ENCODE assay signal across 14 cellular contexts in genomic region chr7:21412953-21413352, GRCh38. TPM values are rescaled to one million over a fixed set of nuclear protein-coding genes. Genes with fewer than 3 reads are reported as not detected.
DNase-seq lines count a peak whose midpoint lies in the region; ATAC-seq, FAIRE-seq and TF ChIP-seq lines count a peak whose summit lies in the region.
"Had no signal": no experiment of that assay in that cellular context is flagged by ENCODE, and none has a peak within 500 bp of the region (broad histone marks: within the 10 kb centered on the region; RNA-seq: fewer than 3 reads in every experiment).

No MANE protein-coding gene starts in this region.

- peaks cover 56% of the 10 kb centered on the region for H3K4me1 Mint-ChIP-seq in T-helper 1 cell treated with Interleukin-12 subunit alpha and Interleukin-12 subunit beta and Interleukin-4 antibody, amounts not matched to agents 30 μg/mL and 1 μg/mL, for 36 hours (ENCODE audit: low read depth)
- peaks cover 30% of the 10 kb centered on the region for H3K4me1 Mint-ChIP-seq in neural progenitor cell

- H3K4me3 Mint-ChIP-seq in T-helper 1 cell treated with Interleukin-12 subunit alpha and Interleukin-12 subunit beta and Interleukin-4 antibody, amounts not matched to agents 30 μg/mL and 1 μg/mL, for 36 hours = peak overlapping the region; percentile 63
- no peak overlapping the region for H3K4me3 Mint-ChIP-seq in neural progenitor cell
- H3K4me3 Mint-ChIP-seq: activated naive CD4-positive, alpha-beta T cell treated with anti-CD3 and anti-CD28 coated beads for 36 hours had no signal

- no peak for FAIRE-seq in GM12878 (lab: Jason Lieb, UNC)

- CTCF ChIA-PET in GM12878 (lab: Yijun Ruan, JAX) = interaction anchor here (0.6 to 3.1 kb wide), 10 partner anchors 13 to 184 kb away, joined by 3 to 15 read pairs (median 4); no protein-coding TSS in a partner anchor

- H3K4me2 ChIP-seq in GM12878 (ENCODE audit: control insufficient read depth, insufficient read depth) (no peak overlapping the region), neural progenitor cell (no peak overlapping the region)

- H3K79me2 ChIP-seq in GM12878 (ENCODE audit: control insufficient read depth, insufficient read depth, low read length) (no peaks in the 10 kb centered on the region), neural progenitor cell (ENCODE audit: low read depth) (no peaks in the 10 kb centered on the region)

- no peak for TF ChIP-seq EP300 in GM12878 (IDR thresholded peaks at IDR 0.05; ENCODE audit: borderline replicate concordance in 1 of 2, control insufficient read depth in 1 of 2, low read depth in 2 of 2, low read length in 2 of 2)

- TF ChIP-seq RAD21 in GM12878 (IDR thresholded peaks at IDR 0.05; ENCODE audit: insufficient read depth, low read depth, low read length) = no peak

- 76% methylated on average over 2 of the region's 2 CpGs for WGBS in GM12878 (ENCODE audit: insufficient coverage, insufficient replicate concordance, low lambda C conversion rate, missing lambda C conversion rate)

- H3K27ac ChIP-seq in KOPT-K1 (ENCODE audit: low read depth, low read length, poor library complexity, severe bottlenecking) = peak overlapping the region; percentile 63
- peak overlapping the region; percentile 70 for H3K27ac ChIP-seq in GM12878 (ENCODE audit: control insufficient read depth, insufficient read depth)
- H3K27ac ChIP-seq in neural progenitor cell = no peak overlapping the region
- H3K27ac ChIP-seq: left lung had no signal

- POLR2A ChIA-PET in GM12878 (lab: Charles Lee) = interaction anchor here (0.6 to 8.4 kb wide), 8 partner anchors 10 to 69 kb away, joined by 3 to 53 read pairs (median 4); partner anchors contain the start of gene SP4

- no peak overlapping the region for H3K4me3 ChIP-seq in GM12878
- H3K4me3 ChIP-seq in neural progenitor cell = no peak overlapping the region
- no peak overlapping the region for H3K4me3 ChIP-seq in MG63
- H3K4me3 ChIP-seq: left lung had no signal

- peak overlapping the region; percentile 45 for H2AFZ ChIP-seq in GM12878 (ENCODE audit: control insufficient read depth, low read depth, low read length)
- H2AFZ ChIP-seq in neural progenitor cell (replicated peaks) = no peak overlapping the region

- H3K36me3 ChIP-seq in KOPT-K1 (ENCODE audit: insufficient read depth, low read length) (no peaks in the 10 kb centered on the region), GM12878 (ENCODE audit: control insufficient read depth in 2 of 2, insufficient read depth in 2 of 2, low read length in 1 of 2) (no peaks in the 10 kb centered on the region), neural progenitor cell (no peaks in the 10 kb centered on the region), MG63 (no peaks in the 10 kb centered on the region)
- H3K36me3 ChIP-seq: left lung had no signal

- H3K27ac Mint-ChIP-seq in T-helper 1 cell treated with Interleukin-12 subunit alpha and Interleukin-12 subunit beta and Interleukin-4 antibody, amounts not matched to agents 30 μg/mL and 1 μg/mL, for 36 hours = peak overlapping the region; percentile 94
- H3K27ac Mint-ChIP-seq in neural progenitor cell = peak overlapping the region; percentile 61
- H3K27ac Mint-ChIP-seq: activated naive CD4-positive, alpha-beta T cell treated with anti-CD3 and anti-CD28 coated beads for 36 hours; progenitor cell of endocrine pancreas had no signal

- no peaks in the 10 kb centered on the region for H3K27me3 ChIP-seq in GM12878 (replicated peaks in 1 of 2; ENCODE audit: control insufficient read depth in 2 of 2, insufficient read depth in 2 of 2, low read length in 1 of 2)
- H3K27me3 ChIP-seq in neural progenitor cell = no peaks in the 10 kb centered on the region
- no peaks in the 10 kb centered on the region for H3K27me3 ChIP-seq in MG63
- H3K27me3 ChIP-seq: left lung had no signal

- RAD21 ChIA-PET in GM12878 (lab: Charles Lee; ENCODE audit: unreplicated experiment) = interaction anchor here (0.8 to 4.1 kb wide), 15 partner anchors 14 to 158 kb away, joined by 3 to 35 read pairs (median 11); partner anchors contain the start of gene SP4

- in situ Hi-C loops in GM12878 (cut with MboI) = no loop called here

- intact Hi-C loops in GM12878 (cut with micrococcal nuclease; ENCODE audit: unreplicated experiment) = no loop called here

- H3K4me1 ChIP-seq in GM12878 (ENCODE audit: control insufficient read depth, insufficient read depth, low read length) (peaks cover 11% of the 10 kb centered on the region), neural progenitor cell (peaks cover 13% of the 10 kb centered on the region)
- H3K4me1 ChIP-seq: left lung had no signal

- BruUV-seq in GM12878 (replicated peaks; lab: Mats Ljungman, UMichigan) = no TSS peak

- DNase-seq in T-helper 1 cell = no peak
- DNase-seq in GM12878 (ENCODE audit: low read depth, low spot score) = no peak
- peak; percentile 69 for DNase-seq in neural progenitor cell (ENCODE audit: low spot score)
- DNase-seq in central memory CD4-positive, alpha-beta T cell = no peak
- no peak for DNase-seq in MG63
- DNase-seq in NCI-H2081 treated with DMSO at 0.1 percent for 48 hours (lab: John Stamatoyannopoulos, UW) = no peak
- DNase-seq: activated naive CD4-positive, alpha-beta T cell treated with anti-CD3 and anti-CD28 coated beads for 36 hours; left lung; NCI-H1048; SIG-M5; stimulated activated naive CD8-positive, alpha-beta T cell treated with anti-CD3 and anti-CD28 coated beads, Interleukin-15, Interleukin-2, amounts not matched to agents 100 U/mL and 50 U/mL, for 24 hours had no signal

- no peaks in the 10 kb centered on the region for H3K27me3 Mint-ChIP-seq in T-helper 1 cell treated with Interleukin-12 subunit alpha and Interleukin-12 subunit beta and Interleukin-4 antibody, amounts not matched to agents 30 μg/mL and 1 μg/mL, for 36 hours (ENCODE audit: low read depth)
- peaks cover 9% of the 10 kb centered on the region for H3K27me3 Mint-ChIP-seq in neural progenitor cell (ENCODE audit: insufficient read depth, low read depth)

- peaks cover 16% of the 10 kb centered on the region for H3K9me3 Mint-ChIP-seq in T-helper 1 cell treated with Interleukin-12 subunit alpha and Interleukin-12 subunit beta and Interleukin-4 antibody, amounts not matched to agents 30 μg/mL and 1 μg/mL, for 36 hours
- peaks cover 7% of the 10 kb centered on the region for H3K9me3 Mint-ChIP-seq in neural progenitor cell
- H3K9me3 Mint-ChIP-seq: activated naive CD4-positive, alpha-beta T cell treated with anti-CD3 and anti-CD28 coated beads for 36 hours had no signal

- SMC1A ChIA-PET in GM12878 (lab: Charles Lee; ENCODE audit: uncharacterized antibody, unreplicated experiment) = interaction anchor here (0.7 to 4.9 kb wide), 21 partner anchors 10 to 670 kb away, joined by 3 to 34 read pairs (median 6); partner anchors contain the start of gene SP4

- H3K36me3 Mint-ChIP-seq in T-helper 1 cell treated with Interleukin-12 subunit alpha and Interleukin-12 subunit beta and Interleukin-4 antibody, amounts not matched to agents 30 μg/mL and 1 μg/mL, for 36 hours (ENCODE audit: low read depth) = peaks cover 26% of the 10 kb centered on the region
- H3K36me3 Mint-ChIP-seq in neural progenitor cell = no peaks in the 10 kb centered on the region

- H4K20me1 ChIP-seq in GM12878 (ENCODE audit: control insufficient read depth, insufficient read depth) (no peaks in the 10 kb centered on the region), neural progenitor cell (ENCODE audit: low read depth) (peaks cover 6% of the 10 kb centered on the region)

- peak; percentile 17; the same call in 1 of the 3 replicates for ATAC-seq in GM12878
- ATAC-seq: stimulated activated naive CD8-positive, alpha-beta T cell treated with anti-CD3 and anti-CD28 coated beads, Interleukin-15, Interleukin-2, amounts not matched to agents 100 U/mL and 50 U/mL, for 24 hours had no signal

- no peaks in the 10 kb centered on the region for H3K9me3 ChIP-seq in KOPT-K1 (ENCODE audit: insufficient read depth, low read length, poor library complexity, severe bottlenecking)
- H3K9me3 ChIP-seq in GM12878 (replicated peaks; ENCODE audit: control insufficient read depth, insufficient read depth, low read length) = no peaks in the 10 kb centered on the region; the same call in 2 of the 3 replicates
- no peaks in the 10 kb centered on the region for H3K9me3 ChIP-seq in neural progenitor cell (ENCODE audit: low read depth)
- no peaks in the 10 kb centered on the region for H3K9me3 ChIP-seq in MG63
- H3K9me3 ChIP-seq: left lung had no signal

- H3K9ac ChIP-seq in GM12878 (ENCODE audit: control insufficient read depth, insufficient read depth, low read length) (peak overlapping the region; percentile 30; the same call in 1 of the 2 replicates), neural progenitor cell (no peak overlapping the region)

- no peaks in the 10 kb centered on the region for H3F3A ChIP-seq in neural progenitor cell (ENCODE audit: low read depth)

- no peak for TF ChIP-seq POLR2A in GM12878 (IDR thresholded peaks at IDR 0.05; ENCODE audit: low read depth, low read length)

- no peak for TF ChIP-seq CTCF in GM12878 (IDR thresholded peaks at IDR 0.05 in 2 of 3, conservative IDR thresholded peaks at IDR 0.05 in 1 of 3; ENCODE audit: control insufficient read depth in 2 of 3, extremely low read depth in 1 of 3, insufficient read depth in 1 of 3, low read depth in 3 of 3, low read length in 3 of 3)
- TF ChIP-seq CTCF in neural progenitor cell (IDR thresholded peaks at IDR 0.05) = no peak

TF ChIP-seq in GM12878, 131 proteins besides CTCF, POLR2A, EP300 and RAD21 (continues in another document):
- no peak for TF ChIP-seq SIX5 (IDR thresholded peaks at IDR 0.05; ENCODE audit: low read depth, low read length, severe bottlenecking)
- no peak for TF ChIP-seq MEF2A (IDR thresholded peaks at IDR 0.05; ENCODE audit: insufficient read depth, low read depth, low read length)

RNA-seq across cellular contexts. Expression of gene SP4, which starts 14.9 kb away (rescaled TPM):
- 68.8 and 98.9 TPM in 2 replicates for total RNA-seq in GM12878 (2013; cell fraction: nucleolus; rRNA removed)
- total RNA-seq in GM12878 (2014; rRNA removed) (23.7 and 28.9 TPM in 2 replicates), GM12878 (2014; rRNA removed; fragmentation: Illumina TruSeq; extraction: Trizol) (28.0 and 28.1 TPM in 2 replicates), GM12878 (2021) (19.2 and 19.9 TPM in 2 replicates), neural progenitor cell (ENCODE audit: low replicate concordance) (42.3 and 49.0 TPM in 2 replicates)
- polyA plus RNA-seq in GM12878 (2011; ENCODE audit: low read depth) = 3.9 TPM
- polyA plus RNA-seq in GM12878 (2011; rRNA removed) (32.4 and 43.8 TPM in 2 replicates), GM12878 (2014; fragmentation: Illumina TruSeq; extraction: Trizol) (15.0 and 19.0 TPM in 2 replicates), GM12878 (2014; fragmentation: Nextera tagmentation; extraction: Ambion mirVana) (10 to 100 TPM in 1 of 2 experiments, 1 to 10 TPM in 1; 6.2 to 17.2 TPM), GM12878 (2014; rRNA removed) (7.9 and 9.9 TPM in 2 replicates), GM12878 (2016; fragmentation: Nextera tagmentation; extraction: Ambion mirVana) (10 to 100 TPM; 12.4 to 14.8 TPM)
- polyA plus RNA-seq in GM12878 (2011; cell fraction: cytosol; rRNA removed) = 17.3 and 17.9 TPM in 2 replicates
- polyA plus RNA-seq in GM12878 (2011; cell fraction: nucleus; rRNA removed) = 14.2 and 16.3 TPM in 2 replicates
- polyA plus RNA-seq in GM12878 (2012) = 5.1 and 6.1 TPM in 2 replicates
- polyA minus RNA-seq in GM12878 (2011; rRNA and poly(A)+ RNA removed) = 94.7 and 100 TPM in 2 replicates
- polyA minus RNA-seq in GM12878 (2011; cell fraction: cytosol; rRNA and poly(A)+ RNA removed) = 22.9 and 24.8 TPM in 2 replicates
- 65.0 and 89.4 TPM in 2 replicates for polyA minus RNA-seq in GM12878 (2011; cell fraction: nucleus; rRNA and poly(A)+ RNA removed)
- total RNA-seq in MG63 (2014; rRNA removed; shearing (Covaris generic); ENCODE audit: low replicate concordance) = 4.6 and 4.7 TPM in 2 replicates
